Comparison of ENCODE assay signal across 20 cellular contexts in the genomic region with DNA sequence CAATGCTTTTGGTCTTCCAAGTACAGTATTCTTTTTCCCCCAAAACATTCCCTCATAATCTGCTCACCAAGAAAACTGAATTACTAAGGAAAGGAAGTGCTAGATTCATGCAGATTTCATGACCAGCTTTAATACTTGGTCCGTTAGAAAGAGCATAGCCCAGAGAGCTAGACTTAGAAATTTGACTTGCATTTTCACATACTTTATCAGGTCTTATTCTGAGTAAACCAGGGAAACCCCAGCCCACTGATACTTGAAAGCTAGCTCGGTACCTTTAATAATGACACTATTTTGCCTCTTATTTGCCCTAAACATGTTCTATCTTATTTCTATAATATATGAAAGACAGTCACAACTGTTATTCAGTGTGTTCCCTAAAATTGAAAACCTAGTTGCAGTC.
DNase-seq lines count a peak whose midpoint lies in the region; ATAC-seq and TF ChIP-seq lines count a peak whose summit lies in the region.
"Had no signal": no experiment of that assay in that cellular context is flagged by ENCODE, and none has a peak within 500 bp of the region (broad histone marks: within the 10 kb centered on the region; RNA-seq: fewer than 3 reads in every experiment).

No MANE protein-coding gene starts in this region.

- TF ChIP-seq CTCF in GM13976 (IDR thresholded peaks at IDR 0.05; ENCODE audit: borderline replicate concordance, control extremely low read depth, extremely low read depth, insufficient read depth, missing control alignments) = no peak
- no peak for TF ChIP-seq CTCF in suprapubic skin (IDR thresholded peaks at IDR 0.05)
- TF ChIP-seq CTCF in stomach (IDR thresholded peaks at IDR 0.05) = no peak

- DNase-seq in GM13976 (ENCODE audit: low spot score) (peak; percentile 40), mesenteric fat pad (ENCODE audit: low spot score) (no peak), inferior parietal cortex (ENCODE audit: extremely low spot score) (no peak), suprapubic skin (ENCODE audit: low spot score in 2 of 2) (no peak), stomach (no peak)
- DNase-seq: ACHN; amniotic stem cell; COR-L47; erythroblast; hypothalamus; Karpas-422; left lung; naive thymus-derived CD4-positive, alpha-beta T cell; NCI-H187 treated with DMSO at 0.1 percent for 48 hours; NCI-H526; transverse colon had no signal

- H3K27me3 ChIP-seq in suprapubic skin (no peaks in the 10 kb centered on the region), stomach (no peaks in the 10 kb centered on the region)
- H3K27me3 ChIP-seq: left lung, transverse colon had no signal

- 91% methylated on average over 2 of the region's 2 CpGs for WGBS in suprapubic skin
- WGBS in stomach, 5 donors = 77 to 93% (median 88%) methylated on average over 2 of the region's 2 CpGs

- ATAC-seq in GM19395 (IDR thresholded peaks at IDR 0.05; ENCODE audit: unreplicated experiment) (peak; percentile 91), HG02623 (IDR thresholded peaks at IDR 0.05; ENCODE audit: unreplicated experiment) (peak; percentile 70), HG03342 (IDR thresholded peaks at IDR 0.05; ENCODE audit: unreplicated experiment) (peak; percentile 70)
- ATAC-seq: left lung; naive thymus-derived CD4-positive, alpha-beta T cell had no signal

- H3K27ac ChIP-seq in suprapubic skin (no peak overlapping the region), stomach (no peak overlapping the region)
- H3K27ac ChIP-seq: coronary artery, left lung, transverse colon had no signal

- in situ Hi-C loops in GM13976 (cut with MboI; ENCODE audit: low sequenced_read_pairs, unreplicated experiment) = no loop called here

- H3K9me3 ChIP-seq in suprapubic skin = no peaks in the 10 kb centered on the region
- no peaks in the 10 kb centered on the region for H3K9me3 ChIP-seq in stomach
- H3K9me3 ChIP-seq: left lung, transverse colon had no signal

- TF ChIP-seq POLR2A in suprapubic skin (IDR thresholded peaks at IDR 0.05) = no peak
- TF ChIP-seq POLR2A in stomach (IDR thresholded peaks at IDR 0.05) = no peak

- no peaks in the 10 kb centered on the region for H3K36me3 ChIP-seq in suprapubic skin
- no peaks in the 10 kb centered on the region for H3K36me3 ChIP-seq in stomach
- H3K36me3 ChIP-seq: left lung, transverse colon had no signal

- intact Hi-C loops in stomach (cut with DNase I; ENCODE audit: low total_unique reads) = no loop called here

- TF ChIP-seq EP300 in suprapubic skin (IDR thresholded peaks at IDR 0.05) (no peak), stomach (IDR thresholded peaks at IDR 0.05) (no peak)

- H3K4me3 ChIP-seq in suprapubic skin (no peak overlapping the region), stomach (no peak overlapping the region)
- H3K4me3 ChIP-seq: coronary artery, left lung, transverse colon had no signal

- no peaks in the 10 kb centered on the region for H3K4me1 ChIP-seq in suprapubic skin
- H3K4me1 ChIP-seq in stomach = peaks cover 0 to 3% (median 2%) of the 10 kb centered on the region in 4 donors
- H3K4me1 ChIP-seq: left lung, transverse colon had no signal
